ENCODE assay signal across 21 cellular contexts in the genomic region with DNA sequence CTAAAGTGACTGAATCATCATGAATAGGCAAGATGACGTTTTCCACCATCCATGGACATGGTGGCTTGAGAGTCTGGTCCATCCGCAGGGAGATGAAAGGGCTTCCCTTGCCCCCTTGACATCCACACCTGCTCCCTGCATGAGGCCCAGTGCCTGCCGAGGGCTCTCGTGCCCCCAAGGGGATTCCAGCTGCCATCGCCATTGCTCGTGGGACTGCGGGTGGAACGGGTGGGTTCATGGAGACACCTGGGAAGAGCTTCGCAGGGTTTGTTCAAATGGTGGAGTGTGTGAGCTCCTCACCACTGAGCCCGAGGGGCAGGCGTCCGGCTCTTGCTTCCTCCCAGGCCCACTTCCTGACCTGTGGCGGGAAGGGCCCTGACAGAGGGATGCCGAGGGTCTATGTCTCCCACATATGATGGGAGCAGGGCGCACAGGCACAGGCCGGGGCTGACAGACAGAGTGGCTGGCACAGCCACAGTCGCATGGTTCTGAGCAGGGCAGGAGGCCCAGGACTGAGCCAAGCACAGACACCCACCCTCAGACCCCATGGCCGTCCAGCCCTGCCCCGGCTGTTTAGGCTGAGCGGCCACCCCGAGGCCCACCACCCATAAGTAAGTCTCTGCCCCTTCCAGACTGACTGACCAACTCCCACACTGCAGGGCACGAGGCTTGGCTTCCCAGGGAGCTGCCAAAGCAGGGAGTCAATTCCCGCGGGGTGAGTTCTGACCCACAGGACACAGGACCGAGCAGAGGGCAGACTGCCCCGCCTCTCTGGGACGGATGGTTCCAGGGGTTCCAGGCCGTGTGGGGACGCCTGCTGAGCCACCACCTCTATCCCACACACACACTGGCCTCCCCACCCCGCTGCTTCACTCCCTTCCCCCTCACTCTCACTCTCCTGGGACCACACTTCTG.
"Had no signal": no experiment of that assay in that cellular context is flagged by ENCODE, and none has a peak within 500 bp of the region (broad histone marks: within the 10 kb centered on the region; RNA-seq: fewer than 3 reads in every experiment).

No MANE protein-coding gene starts in this region.

- H3K27me3 ChIP-seq: ovary had no signal

- H3K4me3 ChIP-seq: heart right ventricle, left ventricle myocardium inferior, lung, ovary, stomach, thoracic aorta, transverse colon had no signal

- H3K36me3 ChIP-seq: heart right ventricle, left ventricle myocardium inferior, ovary, stomach, thoracic aorta, transverse colon had no signal

- H3K4me1 ChIP-seq: transverse colon had no signal

- H3K9me3 ChIP-seq: ovary, stomach, thoracic aorta, transverse colon had no signal

- H3K27ac Mint-ChIP-seq: effector memory CD8-positive, alpha-beta T cell; immature natural killer cell; naive B cell; progenitor cell of endocrine pancreas had no signal

- DNase-seq: effector memory CD8-positive, alpha-beta T cell; erythroblast; heart right ventricle; immature natural killer cell; kidney; left cardiac atrium; left ventricle myocardium inferior; mesendoderm; naive B cell; ovary; small intestine; stimulated activated CD4-positive, alpha-beta T cell treated with anti-CD3 and anti-CD28 coated beads, Interleukin-12 subunit alpha, Interleukin-12 subunit beta, amount 100 ng/mL, for 4 hours; stimulated activated naive CD4-positive, alpha-beta T cell; stomach; substantia nigra; transverse colon had no signal

- H3K4me1 Mint-ChIP-seq: central memory CD8-positive, alpha-beta T cell; immature natural killer cell; naive B cell had no signal

- H3K4me3 Mint-ChIP-seq: central memory CD8-positive, alpha-beta T cell; effector memory CD8-positive, alpha-beta T cell; immature natural killer cell; naive B cell had no signal

- H3K27ac ChIP-seq: heart right ventricle, left ventricle myocardium inferior, ovary, stomach, thoracic aorta, transverse colon had no signal

- H3K9me3 Mint-ChIP-seq: central memory CD8-positive, alpha-beta T cell; effector memory CD8-positive, alpha-beta T cell; immature natural killer cell; naive B cell had no signal

- ATAC-seq: effector memory CD8-positive, alpha-beta T cell; heart right ventricle; left cardiac atrium; right cardiac atrium had no signal

- H3K36me3 Mint-ChIP-seq: immature natural killer cell, naive B cell had no signal
